8 cellular contexts compared by ENCODE assay signal in the genomic region with DNA sequence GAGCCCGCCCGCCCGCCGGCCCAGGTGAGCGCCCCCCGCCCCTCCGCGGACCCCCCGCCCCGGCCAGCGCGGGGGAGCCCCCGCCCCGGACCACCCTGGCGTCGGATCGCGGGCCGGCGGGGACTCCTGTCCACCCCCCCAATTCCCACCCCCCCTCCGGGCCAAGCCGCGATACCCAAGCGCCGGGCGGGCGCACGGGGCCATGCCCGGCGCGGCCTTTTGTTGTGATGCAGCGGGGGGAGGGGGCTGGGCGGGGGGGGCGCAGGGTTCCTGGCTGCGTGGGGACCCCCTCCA. TPM values are rescaled to one million over a fixed set of nuclear protein-coding genes. Genes with fewer than 3 reads are reported as not detected.
DNase-seq lines count a peak whose midpoint lies in the region; ATAC-seq, FAIRE-seq and TF ChIP-seq lines count a peak whose summit lies in the region.

No MANE protein-coding gene starts in this region.

- no peak for TF ChIP-seq CTCF in adrenal gland (IDR thresholded peaks at IDR 0.05)
- TF ChIP-seq CTCF in HepG2 (CRISPR knock-in tag; IDR thresholded peaks at IDR 0.05), result no peak
- TF ChIP-seq CTCF in tibial nerve (IDR thresholded peaks at IDR 0.05), result no peak
- TF ChIP-seq CTCF in GM13976 (IDR thresholded peaks at IDR 0.05; ENCODE audit: borderline replicate concordance, control extremely low read depth, extremely low read depth, insufficient read depth, missing control alignments), result no peak

- CTCF ChIA-PET in HepG2 (lab: Yijun Ruan, JAX; ENCODE audit: low intra/inter-chr PET ratio, low total read pairs), result no interaction called here

- TF ChIP-seq EP300 in HepG2 (IDR thresholded peaks at IDR 0.05; ENCODE audit: low read depth in 2 of 2, low read length in 2 of 2) (no peak), HepG2 (CRISPR knock-in tag; IDR thresholded peaks at IDR 0.05; ENCODE audit: borderline replicate concordance) (no peak), tibial nerve (IDR thresholded peaks at IDR 0.05) (no peak)

- H4K20me1 ChIP-seq in HepG2 (ENCODE audit: insufficient read depth, low read length), result peaks cover 46% of the 10 kb centered on the region

- DNase-seq in NCI-H82 (lab: John Stamatoyannopoulos, UW), result peak; percentile 46
- DNase-seq in NCI-H82 treated with DMSO at 0.1 percent for 48 hours (lab: John Stamatoyannopoulos, UW; ENCODE audit: unreplicated experiment), result no peak
- no peak for DNase-seq in adrenal gland
- no peak for DNase-seq in HepG2 (ENCODE audit: low spot score)
- no peak for DNase-seq in tibial nerve (ENCODE audit: low spot score in 2 of 2)
- DNase-seq in AML-193 (lab: John Stamatoyannopoulos, UW), result no peak
- no peak for DNase-seq in activated CD4-positive, alpha-beta T cell treated with anti-CD3 and anti-CD28 coated beads for 4 hours
- no peak for DNase-seq in GM13976 (ENCODE audit: low spot score)

- TF ChIP-seq POLR2A in adrenal gland (IDR thresholded peaks at IDR 0.05) (no peak), HepG2 (IDR thresholded peaks at IDR 0.05; ENCODE audit: insufficient read depth in 1 of 2, low read depth in 2 of 2, low read length in 2 of 2) (no peak), tibial nerve (IDR thresholded peaks at IDR 0.05) (no peak)

- H3K27ac ChIP-seq in adrenal gland (peak overlapping the region in 4 of 5 donors; percentile 68 to 96 (median 82)), HepG2 (ENCODE audit: extremely low read length, insufficient read depth, low read length) (no peak overlapping the region), tibial nerve (peak overlapping the region; percentile 73 to 94 (median 88))

- H3K4me1 ChIP-seq in adrenal gland (replicated peaks in 1 of 2) (peaks cover 16 to 48% of the 10 kb centered on the region in 2 donors), HepG2 (ENCODE audit: insufficient read depth, low read length) (peaks cover 79% of the 10 kb centered on the region), tibial nerve (peaks cover 0 to 39% (median 21%) of the 10 kb centered on the region in 4 donors)

- no peak for TF ChIP-seq RAD21 in HepG2 (CRISPR knock-in tag; IDR thresholded peaks at IDR 0.05)

- ATAC-seq in HepG2, result no peak

- H3K36me3 ChIP-seq in adrenal gland (replicated peaks in 1 of 2) (no peaks in the 10 kb centered on the region), HepG2 (replicated peaks in 1 of 2; ENCODE audit: control insufficient read depth in 1 of 2, insufficient read depth in 2 of 2, low read length in 2 of 2) (peaks cover 15 to 34% of the 10 kb centered on the region in 2 experiments), tibial nerve (peaks cover 0 to 12% (median 0%) of the 10 kb centered on the region in 3 donors)

- H3K9me3 ChIP-seq in adrenal gland (replicated peaks in 1 of 3) (no peaks in the 10 kb centered on the region), HepG2 (ENCODE audit: low read length) (no peaks in the 10 kb centered on the region), tibial nerve (no peaks in the 10 kb centered on the region)

- peak overlapping the region; percentile 72; the same call in 1 of the 2 replicates for H3K4me2 ChIP-seq in HepG2 (ENCODE audit: low read depth, low read length)

- intact Hi-C loops in adrenal gland (cut with DNase I) (no loop called here), HepG2 (cut with micrococcal nuclease; ENCODE audit: unreplicated experiment) (no loop called here)

- WGBS in adrenal gland, 4 donors, result 1% methylated on average over 23 to 35 of the region's 35 CpGs; no CpG with 5 or more reads in 2 of the 4 donors
- 0% methylated on average over 17 of the region's 35 CpGs for WGBS in HepG2 (ENCODE audit: low lambda C conversion rate)
- WGBS in tibial nerve, 2 donors, result 0% methylated on average over 1 of the region's 35 CpGs; no CpG with 5 or more reads in 1 of the 2 donors

- H3K4me3 ChIP-seq in adrenal gland, result peak overlapping the region in 2 of 4 donors; percentile 66 to 93
- peak overlapping the region; percentile 78 to 89 (median 80); a peak in 4 of 6 replicates for H3K4me3 ChIP-seq in HepG2 (replicated peaks in 1 of 3; ENCODE audit: insufficient read depth in 1 of 3, low read depth in 2 of 3, low read length in 3 of 3)
- H3K4me3 ChIP-seq in tibial nerve, result peak overlapping the region; percentile 65 to 78 (median 74)

- FAIRE-seq in HepG2 (lab: Jason Lieb, UNC), result no peak

- in situ Hi-C loops in HepG2 (cut with HindIII; ENCODE audit: extremely low pct_ligation_motif_present, low pct_unique_long_range_greater_than_20kb), result no loop called here
- in situ Hi-C loops in GM13976 (cut with MboI; ENCODE audit: low sequenced_read_pairs, unreplicated experiment), result no loop called here

- H2AFZ ChIP-seq in HepG2 (ENCODE audit: low read length), result no peak overlapping the region

- no peaks in the 10 kb centered on the region for H3K27me3 ChIP-seq in adrenal gland
- peaks cover 0 to 5% of the 10 kb centered on the region in 2 experiments; a peak in 1 of 5 replicates for H3K27me3 ChIP-seq in HepG2 (ENCODE audit: control insufficient read depth in 1 of 2, insufficient read depth in 2 of 2, low read length in 2 of 2)
- H3K27me3 ChIP-seq in tibial nerve, result no peaks in the 10 kb centered on the region

- peaks cover 58% of the 10 kb centered on the region for H3K79me2 ChIP-seq in HepG2 (ENCODE audit: insufficient read depth, low read length)

- peak overlapping the region; percentile 77; the same call in 1 of the 2 replicates for H3K9ac ChIP-seq in HepG2 (ENCODE audit: insufficient read depth, low read depth, low read length)

- POLR2A ChIA-PET in HepG2 (lab: Yijun Ruan, JAX), result interaction anchor here (1.4 to 4.0 kb wide), 8 partner anchors 10 to 167 kb away, joined by 4 to 59 read pairs (median 36); partner anchors contain the start of genes MANBAL, MROH8 and RPN2

- BruUV-seq in HepG2 (replicated peaks; lab: Mats Ljungman, UMichigan), result no TSS peak

TF ChIP-seq in HepG2, 621 proteins besides CTCF, POLR2A, EP300 and RAD21:
- TF ChIP-seq ELF1 (CRISPR knock-in tag; IDR thresholded peaks at IDR 0.05) (no peak), RBFOX2 (IDR thresholded peaks at IDR 0.05; ENCODE audit: low read depth, low read length) (peak; percentile 1; the same call in 1 of the 2 replicates), AKAP8 (CRISPR knock-in tag; IDR thresholded peaks at IDR 0.05) (0 out of 2 replicates have a peak, but pooled peaks have one; percentile 14), ZFP36 (IDR thresholded peaks at IDR 0.05; ENCODE audit: borderline replicate concordance, low read depth, low read length, partially characterized antibody) (no peak)

RNA-seq across cellular contexts. Expression of gene SRC, which starts 0.2 kb away (rescaled TPM):
- 10 to 100 TPM; 40.1 to 83.0 (median 58.5) TPM for total RNA-seq in adrenal gland
- polyA plus RNA-seq in adrenal gland, result 10 to 100 TPM; 45.6 to 68.6 (median 49.0) TPM
- 54.7 and 59.7 TPM in 2 replicates for total RNA-seq in HepG2 (2016; rRNA removed; fragmentation: Illumina TruSeq; extraction: Trizol)
- 18.4 and 21.0 TPM in 2 replicates for total RNA-seq in HepG2 (2016; cell fraction: cytosol; rRNA removed; fragmentation: Illumina TruSeq; extraction: Trizol; ENCODE audit: low read depth)
- 48.2 and 56.8 TPM in 2 replicates for total RNA-seq in HepG2 (2016; cell fraction: insoluble cytoplasmic fraction; rRNA removed; fragmentation: Illumina TruSeq; extraction: Trizol)
- total RNA-seq in HepG2 (2016; cell fraction: membrane; rRNA removed; fragmentation: Illumina TruSeq; extraction: Trizol), result 25.3 and 30.3 TPM in 2 replicates
- 60.1 and 65.6 TPM in 2 replicates for total RNA-seq in HepG2 (2016; cell fraction: nucleus; rRNA removed; fragmentation: Illumina TruSeq; extraction: Trizol)
- 192 and 229 TPM in 2 replicates for polyA plus RNA-seq in HepG2 (2011; rRNA removed)
- polyA plus RNA-seq in HepG2 (2011; cell fraction: cytosol; rRNA removed), result 97.4 and 112 TPM in 2 replicates
- polyA plus RNA-seq in HepG2 (2011; cell fraction: nucleus; rRNA removed), result 448 and 459 TPM in 2 replicates
- 148 and 158 TPM in 2 replicates for polyA plus RNA-seq in HepG2 (2012)
- 3.4 and 4.0 TPM in 2 replicates for polyA plus RNA-seq in HepG2 (2016; cell fraction: cytosol; fragmentation: Illumina TruSeq; extraction: Trizol; ENCODE audit: low read depth)
- 43.5 and 52.9 TPM in 2 replicates for polyA plus RNA-seq in HepG2 (2016; cell fraction: insoluble cytoplasmic fraction; fragmentation: Illumina TruSeq; extraction: Trizol; ENCODE audit: low read depth)
- polyA plus RNA-seq in HepG2 (2016; cell fraction: membrane; fragmentation: Illumina TruSeq; extraction: Trizol; ENCODE audit: low read depth), result 13.5 and 16.0 TPM in 2 replicates
- 92.1 and 101 TPM in 2 replicates for polyA plus RNA-seq in HepG2 (2016; cell fraction: nucleus; fragmentation: Illumina TruSeq; extraction: Trizol; ENCODE audit: insufficient read depth, low read depth)
- polyA minus RNA-seq in HepG2 (2011; rRNA and poly(A)+ RNA removed; ENCODE audit: low replicate concordance), result 0.87 and 280 TPM in 2 replicates
- polyA minus RNA-seq in HepG2 (2011; cell fraction: cytosol; rRNA and poly(A)+ RNA removed), result 92.5 and 127 TPM in 2 replicates
- polyA minus RNA-seq in HepG2 (2011; cell fraction: nucleus; rRNA and poly(A)+ RNA removed), result 209 and 267 TPM in 2 replicates
- total RNA-seq in tibial nerve, result 10 to 100 TPM; 23.4 to 36.9 (median 29.0) TPM

RNA-seq across cellular contexts. Expression of gene MANBAL, which starts 56.7 kb away (rescaled TPM):
- 100 to 1,000 TPM in 1 of 8 donors, 10 to 100 TPM in 7; 13.9 to 364 (median 54.8) TPM for total RNA-seq in adrenal gland
- polyA plus RNA-seq in adrenal gland, result 100 to 1,000 TPM in 1 of 3 donors, 10 to 100 TPM in 2; 53.7 to 101 (median 67.3) TPM
- 16.5 and 18.6 TPM in 2 replicates for total RNA-seq in HepG2 (2016; rRNA removed; fragmentation: Illumina TruSeq; extraction: Trizol)
- 10.8 and 15.2 TPM in 2 replicates for total RNA-seq in HepG2 (2016; cell fraction: cytosol; rRNA removed; fragmentation: Illumina TruSeq; extraction: Trizol; ENCODE audit: low read depth)
- 15.1 and 16.2 TPM in 2 replicates for total RNA-seq in HepG2 (2016; cell fraction: insoluble cytoplasmic fraction; rRNA removed; fragmentation: Illumina TruSeq; extraction: Trizol)
- 25.3 and 29.5 TPM in 2 replicates for total RNA-seq in HepG2 (2016; cell fraction: membrane; rRNA removed; fragmentation: Illumina TruSeq; extraction: Trizol)
- total RNA-seq in HepG2 (2016; cell fraction: nucleus; rRNA removed; fragmentation: Illumina TruSeq; extraction: Trizol), result 15.3 and 19.6 TPM in 2 replicates
- polyA plus RNA-seq in HepG2 (2011; rRNA removed), result 70.2 and 74.1 TPM in 2 replicates
- polyA plus RNA-seq in HepG2 (2011; cell fraction: cytosol; rRNA removed), result 93.3 and 98.4 TPM in 2 replicates
- polyA plus RNA-seq in HepG2 (2011; cell fraction: nucleus; rRNA removed), result 35.2 and 44.3 TPM in 2 replicates
- 45.7 and 46.8 TPM in 2 replicates for polyA plus RNA-seq in HepG2 (2012)
- 48.1 and 71.4 TPM in 2 replicates for polyA plus RNA-seq in HepG2 (2016; cell fraction: cytosol; fragmentation: Illumina TruSeq; extraction: Trizol; ENCODE audit: low read depth)
- polyA plus RNA-seq in HepG2 (2016; cell fraction: insoluble cytoplasmic fraction; fragmentation: Illumina TruSeq; extraction: Trizol; ENCODE audit: low read depth), result 55.8 and 57.5 TPM in 2 replicates
- polyA plus RNA-seq in HepG2 (2016; cell fraction: membrane; fragmentation: Illumina TruSeq; extraction: Trizol; ENCODE audit: low read depth), result 67.6 and 91.3 TPM in 2 replicates
- polyA plus RNA-seq in HepG2 (2016; cell fraction: nucleus; fragmentation: Illumina TruSeq; extraction: Trizol; ENCODE audit: insufficient read depth, low read depth), result 68.3 and 69.5 TPM in 2 replicates
- polyA minus RNA-seq in HepG2 (2011; rRNA and poly(A)+ RNA removed; ENCODE audit: low replicate concordance), result 47.1 and 62.0 TPM in 2 replicates
- polyA minus RNA-seq in HepG2 (2011; cell fraction: cytosol; rRNA and poly(A)+ RNA removed), result 11.5 and 14.7 TPM in 2 replicates
- 7.6 and 12.7 TPM in 2 replicates for polyA minus RNA-seq in HepG2 (2011; cell fraction: nucleus; rRNA and poly(A)+ RNA removed)
- total RNA-seq in tibial nerve, result 10 to 100 TPM; 23.9 to 42.6 (median 31.0) TPM
